2 cellular contexts compared by ENCODE assay signal in genomic region chr17:82053130-82053529, GRCh38.
TF ChIP-seq lines count a peak whose summit lies in the region.

No MANE protein-coding gene starts in this region.

TF ChIP-seq in A549, 52 proteins besides CTCF, POLR2A, EP300 and RAD21 (continued from another document):
- no peak for TF ChIP-seq HOXB13 (CRISPR knock-in tag; IDR thresholded peaks at IDR 0.05; ENCODE audit: low read depth)
- TF ChIP-seq, protein P1, sequence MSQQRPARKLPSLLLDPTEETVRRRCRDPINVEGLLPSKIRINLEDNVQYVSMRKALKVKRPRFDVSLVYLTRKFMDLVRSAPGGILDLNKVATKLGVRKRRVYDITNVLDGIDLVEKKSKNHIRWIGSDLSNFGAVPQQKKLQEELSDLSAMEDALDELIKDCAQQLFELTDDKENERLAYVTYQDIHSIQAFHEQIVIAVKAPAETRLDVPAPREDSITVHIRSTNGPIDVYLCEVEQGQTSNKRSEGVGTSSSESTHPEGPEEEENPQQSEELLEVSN (IDR thresholded peaks at IDR 0.05; ENCODE audit: borderline replicate concordance, low read depth), result no peak
- TF ChIP-seq BCL3 (IDR thresholded peaks at IDR 0.05), result no peak
- no peak for TF ChIP-seq CEBPB (IDR thresholded peaks at IDR 0.05)

TF ChIP-seq in HEK293, 187 proteins besides CTCF, POLR2A, EP300 and RAD21:
- TF ChIP-seq REPIN1 (tag by site-specific recombination; IDR thresholded peaks at IDR 0.05; ENCODE audit: low read depth), result no peak
- peak; percentile 49; the same call in 1 of the 2 replicates for TF ChIP-seq GLIS2 (tag by site-specific recombination; IDR thresholded peaks at IDR 0.05)
